ENCODE assay signal across 8 cellular contexts in genomic region chr6:106223300-106223930, GRCh38.
DNase-seq lines count a peak whose midpoint lies in the region; ATAC-seq, FAIRE-seq and TF ChIP-seq lines count a peak whose summit lies in the region.

No MANE protein-coding gene starts in this region.

- H4K20me1 ChIP-seq in PC-9 (ENCODE audit: insufficient read depth): 0 out of 2 replicates have a peak, but pooled peaks cover 10% of the 10 kb centered on the region

- FAIRE-seq in pancreas (lab: Jason Lieb, UNC): peak; percentile 81

- H2AFZ ChIP-seq in PC-9: no peak overlapping the region

- BruUV-seq in PC-9 (replicated peaks; lab: Mats Ljungman, UMichigan): no TSS peak

- no peaks in the 10 kb centered on the region for H3K36me3 ChIP-seq in PC-9 (ENCODE audit: low read depth)
- H3K36me3 ChIP-seq in pancreas: no peaks in the 10 kb centered on the region
- H3K36me3 ChIP-seq in upper lobe of left lung: no peaks in the 10 kb centered on the region

- DNase-seq in activated gamma-delta T cell treated with Interleukin-2 at 50 U/mL for 16 hours: peak; percentile 70
- DNase-seq in activated gamma-delta T cell (lab: John Stamatoyannopoulos, UW): no peak
- DNase-seq in HUDEP-2 (lab: John Stamatoyannopoulos, UW; ENCODE audit: unreplicated experiment in 76 of 76): peak in 42 of 76 experiments; percentile 4 to 55 (median 28)
- DNase-seq in PC-9: peak; percentile 49 to 63
- DNase-seq in activated T-cell treated with anti-CD3 and anti-CD28 coated beads, Interleukin-2, amount 50 U/mL, for 24 hours: peak; percentile 58
- DNase-seq in fibroblast of the aortic adventitia (ENCODE audit: low read depth): peak; percentile 90
- DNase-seq in pancreas: peak in 3 of 6 donors; percentile 26 to 49 (median 45)
- peak in 1 of 2 donors; percentile 67 for DNase-seq in upper lobe of left lung

- no peaks in the 10 kb centered on the region for H3K27me3 Mint-ChIP-seq in activated T-cell treated with anti-CD3 and anti-CD28 coated beads, Interleukin-2, amount 50 U/mL, for 24 hours

- intact Hi-C loops in PC-9 (cut with micrococcal nuclease; ENCODE audit: unreplicated experiment): loop anchor here (1.0 to 10.0 kb wide), 6 partner anchors 81 to 792 kb away; no protein-coding TSS in a partner anchor
- intact Hi-C loops in pancreas (cut with DNase I): no loop called here

- ATAC-seq in pancreas (peak; percentile 66 to 90 (median 81)), upper lobe of left lung (ENCODE audit: low FRiP score in 2 of 2) (peak in 1 of 2 donors; percentile 77)

- peaks cover 9% of the 10 kb centered on the region; the same call in 1 of the 2 replicates for H3F3A ChIP-seq in PC-9 (ENCODE audit: insufficient read depth, low read depth)

- TF ChIP-seq CTCF in PC-9 (conservative IDR thresholded peaks at IDR 0.05) (peak; percentile 93), fibroblast of the aortic adventitia (IDR thresholded peaks at IDR 0.05; ENCODE audit: insufficient read depth, low read length) (peak; percentile 61), pancreas (IDR thresholded peaks at IDR 0.05) (peak in 3 of 4 donors; percentile 38), upper lobe of left lung (IDR thresholded peaks at IDR 0.05) (peak; percentile 31 to 78 (median 56))

- H3K9me3 Mint-ChIP-seq in activated T-cell treated with anti-CD3 and anti-CD28 coated beads, Interleukin-2, amount 50 U/mL, for 24 hours: no peaks in the 10 kb centered on the region

- H3K27ac ChIP-seq in PC-9: 0 out of 2 replicates have a peak overlapping the region, but pooled peaks have one; percentile 9
- H3K27ac ChIP-seq in pancreas: no peak overlapping the region
- H3K27ac ChIP-seq in upper lobe of left lung: no peak overlapping the region

- CTCF ChIA-PET in PC-9 (lab: Charles Lee): interaction anchor here (0.6 to 1.6 kb wide), 5 partner anchors 107 to 792 kb away, joined by 3 to 11 read pairs (median 4); no protein-coding TSS in a partner anchor

- 22 to 34% methylated on average over 2 of the region's 2 CpGs for WGBS in pancreas, 2 donors
- 35 to 62% methylated on average over 2 of the region's 2 CpGs for WGBS in upper lobe of left lung, 2 donors

- no peak overlapping the region for H3K4me2 ChIP-seq in PC-9

- H3K79me2 ChIP-seq in PC-9 (ENCODE audit: low read depth): peaks cover 38% of the 10 kb centered on the region; the same call in 1 of the 2 replicates

- 0 out of 2 replicates have a peak, but pooled peaks cover 3% of the 10 kb centered on the region for H3K4me1 ChIP-seq in PC-9 (replicated peaks; ENCODE audit: insufficient read depth)
- no peaks in the 10 kb centered on the region for H3K4me1 ChIP-seq in pancreas
- H3K4me1 ChIP-seq in upper lobe of left lung: no peaks in the 10 kb centered on the region

- H3K4me1 Mint-ChIP-seq in activated T-cell treated with anti-CD3 and anti-CD28 coated beads, Interleukin-2, amount 50 U/mL, for 24 hours (ENCODE audit: low read depth): peaks cover 44% of the 10 kb centered on the region

- TF ChIP-seq POLR2A in upper lobe of left lung (IDR thresholded peaks at IDR 0.05): no peak

- peaks cover 2% of the 10 kb centered on the region for H3K36me3 Mint-ChIP-seq in activated T-cell treated with anti-CD3 and anti-CD28 coated beads, Interleukin-2, amount 50 U/mL, for 24 hours (ENCODE audit: low read depth)

- H3K4me3 ChIP-seq in PC-9 (no peak overlapping the region), fibroblast of the aortic adventitia (ENCODE audit: low read depth, low read length) (no peak overlapping the region), pancreas (no peak overlapping the region), upper lobe of left lung (no peak overlapping the region)

- H3K4me3 Mint-ChIP-seq in activated T-cell treated with anti-CD3 and anti-CD28 coated beads, Interleukin-2, amount 50 U/mL, for 24 hours: no peak overlapping the region

- H3K9me3 ChIP-seq in PC-9 (ENCODE audit: insufficient read depth, low read depth): no peaks in the 10 kb centered on the region
- H3K9me3 ChIP-seq in pancreas: no peaks in the 10 kb centered on the region
- no peaks in the 10 kb centered on the region for H3K9me3 ChIP-seq in upper lobe of left lung

- no peaks in the 10 kb centered on the region for H3K9me2 ChIP-seq in PC-9 (ENCODE audit: insufficient read depth)

- POLR2A ChIA-PET in PC-9 (lab: Charles Lee; ENCODE audit: unreplicated experiment): no interaction called here

- H3K27me3 ChIP-seq in PC-9 (ENCODE audit: insufficient read depth, low read depth) (no peaks in the 10 kb centered on the region), pancreas (no peaks in the 10 kb centered on the region), upper lobe of left lung (no peaks in the 10 kb centered on the region)

- TF ChIP-seq EP300 in upper lobe of left lung (IDR thresholded peaks at IDR 0.05): no peak

- no peak overlapping the region for H3K27ac Mint-ChIP-seq in activated T-cell treated with anti-CD3 and anti-CD28 coated beads, Interleukin-2, amount 50 U/mL, for 24 hours

Comparison
In these comparisons a context has a peak if more than half of its experiments do, and no peak if none do; other contexts are left out.
1. CTCF ChIP-seq: peak in every context shown above with its lines; median percentile 93 in PC-9; 61 in fibroblast of the aortic adventitia; 56 in upper lobe of left lung; 38 in pancreas.